Comparison of ENCODE assay signal across 9 cellular contexts in the genomic region with DNA sequence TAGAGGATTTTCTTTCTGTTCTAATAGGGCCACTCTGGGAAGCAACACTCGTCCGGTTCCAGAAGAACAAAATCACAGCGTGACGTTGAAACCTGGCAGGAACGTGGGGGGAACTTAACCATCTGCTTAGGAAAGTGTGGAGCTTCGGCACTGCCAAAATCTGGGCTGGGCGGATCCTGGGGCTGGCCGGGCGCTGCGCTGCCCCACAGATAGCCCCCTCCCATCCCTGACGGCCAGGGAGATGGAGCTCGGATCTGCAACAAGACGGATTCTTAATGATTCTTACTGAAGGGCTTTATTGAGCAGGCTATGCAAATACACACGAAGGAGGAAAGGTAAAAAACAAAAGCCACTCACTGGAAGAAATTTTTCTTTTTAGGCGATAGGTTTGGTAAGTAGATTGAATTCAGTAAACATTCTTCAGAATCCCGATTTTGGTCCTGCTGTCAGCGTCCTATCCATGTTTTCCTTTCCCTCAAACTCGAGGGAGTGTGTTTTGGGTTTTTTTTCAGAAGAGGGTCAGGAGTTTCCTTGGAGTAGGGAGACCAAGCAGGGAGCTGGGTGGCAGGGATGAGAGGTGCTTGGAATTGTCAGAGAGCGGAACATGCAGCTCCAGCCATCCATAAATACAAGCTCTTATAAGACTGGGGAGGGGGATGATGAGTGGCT. TPM values are rescaled to one million over a fixed set of nuclear protein-coding genes. Genes with fewer than 3 reads are reported as not detected.
DNase-seq lines count a peak whose midpoint lies in the region; ATAC-seq and FAIRE-seq lines count a peak whose summit lies in the region.
"Had no signal": no experiment of that assay in that cellular context is flagged by ENCODE, and none has a peak within 500 bp of the region (broad histone marks: within the 10 kb centered on the region; RNA-seq: fewer than 3 reads in every experiment).

No MANE protein-coding gene starts in this region.

- peaks cover 11% of the 10 kb centered on the region for H3K4me1 ChIP-seq in skeletal muscle satellite cell (ENCODE audit: control insufficient read depth, insufficient read depth, low read length)

- H3K4me3 ChIP-seq in skeletal muscle satellite cell (ENCODE audit: low read length), result peak overlapping the region; percentile 69

- no peaks in the 10 kb centered on the region for H3K9me3 Mint-ChIP-seq in T-helper 2 cell treated with Interferon-gamma antibody and Interleukin-4, amounts not matched to agents 5 μg/mL and 100 μg/mL, for 36 hours
- H3K9me3 Mint-ChIP-seq in effector memory CD8-positive, alpha-beta T cell, result peaks cover under 1 to 8% of the 10 kb centered on the region in 2 donors

- H3K4me2 ChIP-seq in skeletal muscle satellite cell (ENCODE audit: low read length), result no peak overlapping the region

- no peaks in the 10 kb centered on the region for H3K36me3 ChIP-seq in skeletal muscle satellite cell (ENCODE audit: insufficient read depth, low read length)

- peaks cover 5% of the 10 kb centered on the region for H3K36me3 Mint-ChIP-seq in T-helper 2 cell treated with Interferon-gamma antibody and Interleukin-4, amounts not matched to agents 5 μg/mL and 100 μg/mL, for 36 hours (ENCODE audit: low read depth)
- peaks cover under 1% of the 10 kb centered on the region for H3K36me3 Mint-ChIP-seq in effector memory CD8-positive, alpha-beta T cell (ENCODE audit: insufficient read depth)

- peaks cover 64% of the 10 kb centered on the region for H3K27me3 ChIP-seq in skeletal muscle satellite cell (ENCODE audit: control insufficient read depth, insufficient read depth, low read length)

- H3K27ac Mint-ChIP-seq in T-helper 2 cell treated with Interferon-gamma antibody and Interleukin-4, amounts not matched to agents 5 μg/mL and 100 μg/mL, for 36 hours, result no peak overlapping the region
- H3K27ac Mint-ChIP-seq in effector memory CD8-positive, alpha-beta T cell, result no peak overlapping the region

- FAIRE-seq in frontal cortex (lab: Jason Lieb, UNC), result no peak

- H3K4me1 Mint-ChIP-seq in T-helper 2 cell treated with Interferon-gamma antibody and Interleukin-4, amounts not matched to agents 5 μg/mL and 100 μg/mL, for 36 hours (ENCODE audit: low read depth), result peaks cover 24% of the 10 kb centered on the region
- peaks cover 10 to 26% of the 10 kb centered on the region in 2 donors for H3K4me1 Mint-ChIP-seq in effector memory CD8-positive, alpha-beta T cell (ENCODE audit: low read depth in 2 of 2)

- H3K4me3 Mint-ChIP-seq in T-helper 2 cell treated with Interferon-gamma antibody and Interleukin-4, amounts not matched to agents 5 μg/mL and 100 μg/mL, for 36 hours, result peak overlapping the region; percentile 41
- peak overlapping the region; percentile 70 to 73 for H3K4me3 Mint-ChIP-seq in effector memory CD8-positive, alpha-beta T cell

- peaks cover 58% of the 10 kb centered on the region for H3K27me3 Mint-ChIP-seq in T-helper 2 cell treated with Interferon-gamma antibody and Interleukin-4, amounts not matched to agents 5 μg/mL and 100 μg/mL, for 36 hours (ENCODE audit: low read depth)
- H3K27me3 Mint-ChIP-seq in effector memory CD8-positive, alpha-beta T cell, result peaks cover 56 to 79% of the 10 kb centered on the region in 2 donors

- no peak overlapping the region for H3K9ac ChIP-seq in skeletal muscle satellite cell (ENCODE audit: low read depth, low read length)

- DNase-seq in T-helper 2 cell treated with Interferon-gamma antibody and Interleukin-4, amounts not matched to agents 5 μg/mL and 100 μg/mL, for 36 hours (ENCODE audit: low spot score), result no peak
- DNase-seq in T-helper 2 cell (no peak), NCI-H1694 treated with DMSO at 0.1 percent for 48 hours (lab: John Stamatoyannopoulos, UW) (peak; percentile 47), frontal cortex (ENCODE audit: low spot score in 2 of 2) (no peak)
- no peak for DNase-seq in effector memory CD8-positive, alpha-beta T cell
- DNase-seq: GOT3 had no signal

- peaks cover 8% of the 10 kb centered on the region for H3K9me3 ChIP-seq in skeletal muscle satellite cell (replicated peaks; ENCODE audit: low read length)

- no peak for ATAC-seq in effector memory CD8-positive, alpha-beta T cell (replicated peaks)
- ATAC-seq in GM21526 (IDR thresholded peaks at IDR 0.05; ENCODE audit: low FRiP score, unreplicated experiment), result no peak
- ATAC-seq in HG03469 (IDR thresholded peaks at IDR 0.05; ENCODE audit: unreplicated experiment), result no peak

RNA-seq across cellular contexts. Expression of a gene that starts 1.4 kb away (rescaled TPM):
- 0.22 TPM in 1 of 2 replicates, not detected in the other for total RNA-seq in skeletal muscle satellite cell (2012; rRNA removed)
- total RNA-seq in frontal cortex, result 72.2 TPM
